In the genomic region with DNA sequence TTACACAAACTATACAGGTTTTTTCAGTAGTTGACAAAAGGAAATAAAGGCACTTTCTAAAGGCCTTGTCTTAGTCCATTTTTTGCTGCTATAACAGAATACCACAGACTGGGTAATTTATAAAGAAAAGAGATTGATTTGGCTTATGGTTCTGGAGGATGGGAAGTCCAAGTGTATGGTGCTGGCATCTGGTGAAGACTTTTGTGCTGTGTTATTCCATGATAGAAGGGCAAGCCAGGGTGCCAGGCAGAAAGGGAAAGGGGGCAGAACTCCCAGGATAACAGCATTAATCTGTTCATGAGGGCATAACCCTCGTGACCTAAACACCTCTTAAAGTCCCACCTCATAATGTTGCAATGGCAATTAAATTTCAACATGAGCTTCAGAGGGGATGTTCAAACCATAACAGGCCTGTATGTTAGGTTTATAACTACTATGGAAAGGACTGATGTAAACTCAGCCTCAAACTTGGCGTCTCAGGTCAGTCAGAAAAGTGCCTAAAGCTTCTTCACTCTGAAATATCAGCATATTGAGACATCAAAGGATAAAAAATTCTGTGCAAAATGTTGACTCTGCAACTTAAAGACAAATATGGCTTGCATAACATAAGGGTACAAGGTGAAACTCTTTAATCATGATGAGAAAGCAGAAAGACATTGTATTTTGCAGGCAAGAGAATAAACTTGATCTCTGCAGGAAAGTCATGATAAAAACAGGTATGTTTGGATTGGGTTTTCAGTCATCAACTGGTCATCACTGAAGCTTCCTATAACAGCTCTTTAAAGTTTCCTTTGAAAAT, we compare ENCODE assay signal across 25 cellular contexts.
"Had no signal": no experiment of that assay in that cellular context is flagged by ENCODE, and none has a peak within 500 bp of the region (broad histone marks: within the 10 kb centered on the region; RNA-seq: fewer than 3 reads in every experiment).

No MANE protein-coding gene starts in this region.

- H3K4me3 ChIP-seq: adrenal gland, body of pancreas, MG63, SK-N-MC had no signal

- H3K27ac ChIP-seq: adrenal gland, body of pancreas, SK-N-MC, VCaP had no signal

- H3K27me3 ChIP-seq: adrenal gland, body of pancreas, MG63 had no signal

- H3K9me3 ChIP-seq: adrenal gland, body of pancreas, MG63 had no signal

- DNase-seq: activated CD4-positive, alpha-beta memory T cell treated with anti-CD3 and anti-CD28 coated beads for 36 hours; activated CD4-positive, alpha-beta T cell treated with anti-CD3 and anti-CD28 coated beads, Interleukin-2, amount 10 ng/mL, durations not matched to agents 7 days and 5 days; activated CD4-positive, CD25-positive, alpha-beta regulatory T cell; activated gamma-delta T cell; activated naive CD4-positive, alpha-beta T cell treated with anti-CD3 and anti-CD28 coated beads, Interleukin-2, amount 10 ng/mL, durations not matched to agents 7 days and 5 days; activated naive CD8-positive, alpha-beta T cell treated with anti-CD3 and anti-CD28 coated beads, Interleukin-2, amount 10 ng/mL, durations not matched to agents 7 days and 5 days; activated T-cell treated with anti-CD3 and anti-CD28 coated beads for 4 hours; activated T-cell treated with anti-CD3 and anti-CD28 coated beads, Interleukin-2, amount 50 U/mL, for 48 hours; adrenal gland; aorta; NCI-H1436 treated with DMSO at 0.1 percent for 48 hours; NCI-H187; NCI-H2081; NCI-H510A treated with DMSO at 0.1 percent for 48 hours; NCI-H69; NK-92 treated with Interleukin-12 subunit alpha and Interleukin-12 subunit beta, amount 100 ng/mL, for 24 hours; SIG-M5; T-cell; T-helper 2 cell; T1000 had no signal

- ATAC-seq: activated T-helper 17 cell treated with anti-CD3 and anti-CD28 coated beads, Interleukin-2, amount 50 U/mL, for 72 hours; body of pancreas; T-cell had no signal

- H3K36me3 ChIP-seq: adrenal gland, MG63 had no signal
